ENCODE assay signal across 1 cellular context in the genomic region with DNA sequence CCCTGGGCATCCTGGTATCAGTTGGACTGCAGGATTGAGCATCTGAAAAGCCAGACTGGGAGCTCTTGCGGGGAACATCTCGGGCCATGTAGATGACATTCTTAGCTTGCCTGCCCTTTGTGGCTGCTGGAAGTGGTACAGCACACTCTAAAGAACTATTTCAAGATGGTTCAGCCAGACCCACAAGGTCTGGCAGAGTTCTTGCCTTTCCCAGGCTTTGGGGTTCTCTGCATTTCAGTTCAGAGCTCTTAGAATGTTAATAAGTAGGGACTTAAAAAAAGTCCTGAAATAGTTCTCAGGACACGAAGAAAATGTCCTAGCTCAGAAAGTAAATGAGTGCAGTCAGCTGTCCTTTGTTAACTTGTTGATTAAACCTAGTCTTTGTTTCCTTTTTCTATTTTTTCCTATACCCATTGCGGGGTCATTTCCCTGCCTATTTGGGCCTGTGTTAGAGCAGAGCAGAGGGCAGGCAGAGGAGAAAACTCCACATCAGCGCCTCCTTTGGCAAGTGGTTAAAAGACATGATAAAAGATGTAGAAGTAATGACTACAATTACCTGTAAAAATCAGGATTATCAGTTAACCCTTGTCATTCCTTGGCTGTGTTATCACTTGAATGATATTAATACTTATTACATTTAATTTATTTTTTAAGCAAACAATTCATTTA.
TF ChIP-seq lines count a peak whose summit lies in the region.

No MANE protein-coding gene starts in this region.

TF ChIP-seq in SK-N-SH, 30 proteins besides CTCF, POLR2A, EP300 and RAD21 (continued from another document):
- TF ChIP-seq, protein P1, sequence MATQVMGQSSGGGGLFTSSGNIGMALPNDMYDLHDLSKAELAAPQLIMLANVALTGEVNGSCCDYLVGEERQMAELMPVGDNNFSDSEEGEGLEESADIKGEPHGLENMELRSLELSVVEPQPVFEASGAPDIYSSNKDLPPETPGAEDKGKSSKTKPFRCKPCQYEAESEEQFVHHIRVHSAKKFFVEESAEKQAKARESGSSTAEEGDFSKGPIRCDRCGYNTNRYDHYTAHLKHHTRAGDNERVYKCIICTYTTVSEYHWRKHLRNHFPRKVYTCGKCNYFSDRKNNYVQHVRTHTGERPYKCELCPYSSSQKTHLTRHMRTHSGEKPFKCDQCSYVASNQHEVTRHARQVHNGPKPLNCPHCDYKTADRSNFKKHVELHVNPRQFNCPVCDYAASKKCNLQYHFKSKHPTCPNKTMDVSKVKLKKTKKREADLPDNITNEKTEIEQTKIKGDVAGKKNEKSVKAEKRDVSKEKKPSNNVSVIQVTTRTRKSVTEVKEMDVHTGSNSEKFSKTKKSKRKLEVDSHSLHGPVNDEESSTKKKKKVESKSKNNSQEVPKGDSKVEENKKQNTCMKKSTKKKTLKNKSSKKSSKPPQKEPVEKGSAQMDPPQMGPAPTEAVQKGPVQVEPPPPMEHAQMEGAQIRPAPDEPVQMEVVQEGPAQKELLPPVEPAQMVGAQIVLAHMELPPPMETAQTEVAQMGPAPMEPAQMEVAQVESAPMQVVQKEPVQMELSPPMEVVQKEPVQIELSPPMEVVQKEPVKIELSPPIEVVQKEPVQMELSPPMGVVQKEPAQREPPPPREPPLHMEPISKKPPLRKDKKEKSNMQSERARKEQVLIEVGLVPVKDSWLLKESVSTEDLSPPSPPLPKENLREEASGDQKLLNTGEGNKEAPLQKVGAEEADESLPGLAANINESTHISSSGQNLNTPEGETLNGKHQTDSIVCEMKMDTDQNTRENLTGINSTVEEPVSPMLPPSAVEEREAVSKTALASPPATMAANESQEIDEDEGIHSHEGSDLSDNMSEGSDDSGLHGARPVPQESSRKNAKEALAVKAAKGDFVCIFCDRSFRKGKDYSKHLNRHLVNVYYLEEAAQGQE (IDR thresholded peaks at IDR 0.05; ENCODE audit: low read depth, low read length), result no peak
- TF ChIP-seq GATA2 (CRISPR knock-in tag; IDR thresholded peaks at IDR 0.05) (no peak), MXI1 (IDR thresholded peaks at IDR 0.05; ENCODE audit: low read depth, low read length) (no peak), EZH2phosphoT487 (IDR thresholded peaks at IDR 0.05; ENCODE audit: borderline replicate concordance, low read depth) (no peak), FOXM1 (IDR thresholded peaks at IDR 0.05; ENCODE audit: low read depth) (no peak)
- TF ChIP-seq, protein P2, sequence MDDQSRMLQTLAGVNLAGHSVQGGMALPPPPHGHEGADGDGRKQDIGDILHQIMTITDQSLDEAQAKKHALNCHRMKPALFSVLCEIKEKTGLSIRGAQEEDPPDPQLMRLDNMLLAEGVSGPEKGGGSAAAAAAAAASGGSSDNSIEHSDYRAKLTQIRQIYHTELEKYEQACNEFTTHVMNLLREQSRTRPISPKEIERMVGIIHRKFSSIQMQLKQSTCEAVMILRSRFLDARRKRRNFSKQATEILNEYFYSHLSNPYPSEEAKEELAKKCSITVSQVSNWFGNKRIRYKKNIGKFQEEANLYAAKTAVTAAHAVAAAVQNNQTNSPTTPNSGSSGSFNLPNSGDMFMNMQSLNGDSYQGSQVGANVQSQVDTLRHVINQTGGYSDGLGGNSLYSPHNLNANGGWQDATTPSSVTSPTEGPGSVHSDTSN (IDR thresholded peaks at IDR 0.05), result no peak
- TF ChIP-seq, protein P3, sequence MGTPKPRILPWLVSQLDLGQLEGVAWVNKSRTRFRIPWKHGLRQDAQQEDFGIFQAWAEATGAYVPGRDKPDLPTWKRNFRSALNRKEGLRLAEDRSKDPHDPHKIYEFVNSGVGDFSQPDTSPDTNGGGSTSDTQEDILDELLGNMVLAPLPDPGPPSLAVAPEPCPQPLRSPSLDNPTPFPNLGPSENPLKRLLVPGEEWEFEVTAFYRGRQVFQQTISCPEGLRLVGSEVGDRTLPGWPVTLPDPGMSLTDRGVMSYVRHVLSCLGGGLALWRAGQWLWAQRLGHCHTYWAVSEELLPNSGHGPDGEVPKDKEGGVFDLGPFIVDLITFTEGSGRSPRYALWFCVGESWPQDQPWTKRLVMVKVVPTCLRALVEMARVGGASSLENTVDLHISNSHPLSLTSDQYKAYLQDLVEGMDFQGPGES (IDR thresholded peaks at IDR 0.05; ENCODE audit: low read depth, low read length), result no peak
TF ChIP-seq in SK-N-SH: peak in this region for 0.
